12 cellular contexts compared by ENCODE assay signal in genomic region chr12:89450922-89451321, GRCh38.
DNase-seq lines count a peak whose midpoint lies in the region; ATAC-seq and TF ChIP-seq lines count a peak whose summit lies in the region.
"Had no signal": no experiment of that assay in that cellular context is flagged by ENCODE, and none has a peak within 500 bp of the region (broad histone marks: within the 10 kb centered on the region; RNA-seq: fewer than 3 reads in every experiment).

No MANE protein-coding gene starts in this region.

- H3K27me3 Mint-ChIP-seq in Calu3 (ENCODE audit: unreplicated experiment) = no peaks in the 10 kb centered on the region
- no peaks in the 10 kb centered on the region for H3K27me3 Mint-ChIP-seq in osteocyte (ENCODE audit: unreplicated experiment)

- H3K27ac Mint-ChIP-seq in Calu3 (ENCODE audit: unreplicated experiment) (peak overlapping the region; percentile 50), osteocyte (ENCODE audit: unreplicated experiment) (peak overlapping the region; percentile 98)

- TF ChIP-seq POLR2A in adrenal gland (IDR thresholded peaks at IDR 0.05) = no peak

- CTCF ChIA-PET in Calu3 (lab: Charles Lee) = interaction anchor here (0.7 to 1.6 kb wide), 3 partner anchors 26 to 315 kb away, joined by 3 to 9 read pairs (median 4); partner anchors contain the start of gene DUSP6

- H3K36me3 ChIP-seq in adrenal gland (replicated peaks in 1 of 2) = no peaks in the 10 kb centered on the region
- H3K36me3 ChIP-seq: ovary had no signal

- H3K4me3 ChIP-seq in fibroblast of pulmonary artery (replicated peaks; ENCODE audit: low read depth, low read length) (no peak overlapping the region), adrenal gland (no peak overlapping the region)
- H3K4me3 ChIP-seq: ovary had no signal

- H3K4me3 Mint-ChIP-seq in Calu3 (ENCODE audit: low read depth, unreplicated experiment) (no peak overlapping the region), osteocyte (ENCODE audit: unreplicated experiment) (no peak overlapping the region)

- H3K9me3 ChIP-seq in adrenal gland (replicated peaks in 1 of 3) = no peaks in the 10 kb centered on the region
- H3K9me3 ChIP-seq: ovary had no signal

- no peaks in the 10 kb centered on the region for H3K9me3 Mint-ChIP-seq in Calu3 (ENCODE audit: low read depth, unreplicated experiment)
- no peaks in the 10 kb centered on the region for H3K9me3 Mint-ChIP-seq in osteocyte (ENCODE audit: unreplicated experiment)

- H3K27me3 ChIP-seq in adrenal gland = no peaks in the 10 kb centered on the region
- H3K27me3 ChIP-seq: ovary had no signal

- intact Hi-C loops in Calu3 (cut with micrococcal nuclease; ENCODE audit: unreplicated experiment) (loop anchor here (2.0 kb wide), 1 partner anchor 30 kb away; no protein-coding TSS in a partner anchor), adrenal gland (cut with DNase I) (loop anchor here in 1 of 2 donors (10.0 kb wide), 1 partner anchor 86 kb away; no protein-coding TSS in a partner anchor)

- DNase-seq in Calu3 = no peak
- peak; percentile 53 for DNase-seq in RPMI7951 (ENCODE audit: low read depth)
- peak; percentile 91 for DNase-seq in fibroblast of pulmonary artery (ENCODE audit: low read depth)
- no peak for DNase-seq in osteocyte (ENCODE audit: extremely low spot score, unreplicated experiment)
- no peak for DNase-seq in adrenal gland
- no peak for DNase-seq in NCI-H446 treated with DMSO at 0.1 percent for 48 hours (lab: John Stamatoyannopoulos, UW)
- no peak for DNase-seq in GF-D8 (lab: John Stamatoyannopoulos, UW)
- DNase-seq: activated T-cell treated with anti-CD3 and anti-CD28 coated beads for 4 hours, cerebellar nuclear complex, NCI-H1105, ovary had no signal

- peak overlapping the region in 1 of 5 donors; percentile 78 for H3K27ac ChIP-seq in adrenal gland
- H3K27ac ChIP-seq: ovary had no signal

- BruUV-seq in Calu3 (replicated peaks; lab: Mats Ljungman, UMichigan) = no TSS peak

- H3K36me3 Mint-ChIP-seq in Calu3 (ENCODE audit: insufficient read depth, unreplicated experiment) = no peaks in the 10 kb centered on the region
- no peaks in the 10 kb centered on the region for H3K36me3 Mint-ChIP-seq in osteocyte (ENCODE audit: unreplicated experiment)

- peaks cover 0 to 38% of the 10 kb centered on the region in 2 donors for H3K4me1 ChIP-seq in adrenal gland (replicated peaks in 1 of 2)

- ATAC-seq in GM18909 (IDR thresholded peaks at IDR 0.05; ENCODE audit: poor library complexity, unreplicated experiment) = no peak

- H3K4me1 Mint-ChIP-seq in Calu3 (ENCODE audit: low read depth, unreplicated experiment) (peaks cover 50% of the 10 kb centered on the region), osteocyte (ENCODE audit: unreplicated experiment) (peaks cover 62% of the 10 kb centered on the region)

- no peak for TF ChIP-seq CTCF in Calu3 (IDR thresholded peaks at IDR 0.05; ENCODE audit: unreplicated experiment)
- TF ChIP-seq CTCF in fibroblast of pulmonary artery (IDR thresholded peaks at IDR 0.05; ENCODE audit: low read length, missing control alignments) = no peak
- no peak for TF ChIP-seq CTCF in osteocyte (IDR thresholded peaks at IDR 0.05)
- no peak for TF ChIP-seq CTCF in adrenal gland (IDR thresholded peaks at IDR 0.05)

Comparison
In these comparisons a context has a peak if more than half of its experiments do, and no peak if none do; other contexts are left out.
1. DNase-seq: peak in RPMI7951 (single experiment) and fibroblast of pulmonary artery (single experiment); none in Calu3 (single experiment), osteocyte (single experiment), adrenal gland (0 of 7), NCI-H446 treated with DMSO at 0.1 percent for 48 hours (single experiment) and GF-D8 (single experiment).